1 cellular context compared by ENCODE assay signal in genomic region chr3:51968175-51968681, GRCh38.
TF ChIP-seq lines count a peak whose summit lies in the region.

No MANE protein-coding gene starts in this region.

TF ChIP-seq in H1, 55 proteins besides CTCF, POLR2A, EP300 and RAD21:
- peak; percentile 9 for TF ChIP-seq KDM4A (IDR thresholded peaks at IDR 0.05; ENCODE audit: low read depth, low read length, severe bottlenecking)
- TF ChIP-seq POLR2AphosphoS5 (IDR thresholded peaks at IDR 0.05; ENCODE audit: low read depth, low read length): peak; percentile 68; the same call in 1 of the 2 replicates
- TF ChIP-seq TCF12 (IDR thresholded peaks at IDR 0.05; ENCODE audit: low read depth, low read length): peak; percentile 90; the same call in 1 of the 2 replicates
- TF ChIP-seq SAP30 (IDR thresholded peaks at IDR 0.05; ENCODE audit: insufficient read depth, insufficient replicate concordance, low read length): no peak
- no peak for TF ChIP-seq JUND (IDR thresholded peaks at IDR 0.05; ENCODE audit: low read length)
- TF ChIP-seq CBX5 (IDR thresholded peaks at IDR 0.05; ENCODE audit: low read depth, low read length): no peak
- TF ChIP-seq CEBPB (IDR thresholded peaks at IDR 0.05; ENCODE audit: low read depth, low read length): peak; percentile 76
- TF ChIP-seq SUZ12 (IDR thresholded peaks at IDR 0.05; ENCODE audit: low read length): no peak
- TF ChIP-seq TAF1 (IDR thresholded peaks at IDR 0.05; ENCODE audit: low read depth, low read length): peak; percentile 55
- TF ChIP-seq, protein P1, sequence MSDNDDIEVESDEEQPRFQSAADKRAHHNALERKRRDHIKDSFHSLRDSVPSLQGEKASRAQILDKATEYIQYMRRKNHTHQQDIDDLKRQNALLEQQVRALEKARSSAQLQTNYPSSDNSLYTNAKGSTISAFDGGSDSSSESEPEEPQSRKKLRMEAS (IDR thresholded peaks at IDR 0.05): peak; percentile 50; the same call in 1 of the 2 replicates
- TF ChIP-seq PHF8 (conservative IDR thresholded peaks at IDR 0.05; ENCODE audit: low read depth, low read length): 0 out of 2 replicates have a peak, but pooled peaks have one; percentile 17
- peak in 1 of 2 experiments; percentile 47; a peak in 1 of 4 replicates for TF ChIP-seq SIN3A (conservative IDR thresholded peaks at IDR 0.05 in 1 of 2, IDR thresholded peaks at IDR 0.05 in 1 of 2; ENCODE audit: low read depth in 1 of 2, low read length in 2 of 2)
- 0 out of 2 replicates have a peak, but pooled peaks have one; percentile 36 for TF ChIP-seq EGR1 (IDR thresholded peaks at IDR 0.05; ENCODE audit: borderline replicate concordance, low read depth, low read length)
- TF ChIP-seq RXRA (IDR thresholded peaks at IDR 0.05; ENCODE audit: insufficient read depth, low read depth, low read length): no peak
- peak; percentile 84 for TF ChIP-seq RBBP5 (IDR thresholded peaks at IDR 0.05; ENCODE audit: borderline replicate concordance, low read depth, low read length)
- TF ChIP-seq ATF3 (IDR thresholded peaks at IDR 0.05; ENCODE audit: insufficient read depth, low read depth, low read length): no peak
